ENCODE assay signal across 1 cellular context in genomic region chr15:45133561-45133920, GRCh38.
TF ChIP-seq lines count a peak whose summit lies in the region.

No MANE protein-coding gene starts in this region.

TF ChIP-seq in GM23338, 12 proteins besides CTCF, POLR2A, EP300 and RAD21:
- no peak for TF ChIP-seq EZH2phosphoT487 (IDR thresholded peaks at IDR 0.05; ENCODE audit: unreplicated experiment)
- TF ChIP-seq REST (IDR thresholded peaks at IDR 0.05; ENCODE audit: unreplicated experiment): no peak
- TF ChIP-seq ZNF331 (CRISPR knock-in tag; IDR thresholded peaks at IDR 0.05; ENCODE audit: low read depth): no peak
- no peak for TF ChIP-seq POLR2AphosphoS5 (IDR thresholded peaks at IDR 0.05; ENCODE audit: low read depth)
- no peak for TF ChIP-seq ZNF114 (CRISPR knock-in tag; IDR thresholded peaks at IDR 0.05)
- no peak for TF ChIP-seq STAT1 (IDR thresholded peaks at IDR 0.05; ENCODE audit: unreplicated experiment)
- TF ChIP-seq CREB1 (CRISPR knock-in tag; IDR thresholded peaks at IDR 0.05; ENCODE audit: low read depth): no peak
